In the genomic region with DNA sequence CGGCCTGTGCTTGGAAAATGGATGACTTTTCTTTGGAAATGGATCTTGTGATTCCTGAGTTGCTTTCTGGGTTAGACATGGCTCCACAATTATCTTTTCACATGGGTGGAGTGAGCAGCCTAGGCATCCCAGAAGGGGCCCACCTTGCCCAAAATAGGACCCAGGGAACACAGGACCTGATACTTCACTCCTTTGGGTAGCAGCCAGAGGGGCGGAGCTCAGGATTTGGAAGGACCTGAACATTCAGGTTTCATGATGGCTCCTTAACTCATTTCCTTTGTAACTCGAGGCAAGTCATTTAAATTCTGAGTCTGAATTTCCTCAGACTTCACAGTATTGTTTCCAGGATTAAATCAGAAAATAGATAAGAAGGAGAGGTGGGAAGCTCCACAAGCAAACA, we compare ENCODE assay signal across 21 cellular contexts.
"Had no signal": no experiment of that assay in that cellular context is flagged by ENCODE, and none has a peak within 500 bp of the region (broad histone marks: within the 10 kb centered on the region; RNA-seq: fewer than 3 reads in every experiment).

No MANE protein-coding gene starts in this region.

- H3K4me3 Mint-ChIP-seq: activated CD8-positive, alpha-beta T cell treated with anti-CD3 and anti-CD28 coated beads for 36 hours; activated T-cell treated with anti-CD3 and anti-CD28 coated beads, Interleukin-2, amount 50 U/mL, for 4 hours; dendritic cell treated with granulocyte-macrophage colony-stimulating factor and Interleukin-4, amounts not matched to agents 40 ng/mL and 50 ng/mL, for 4 days; nephron; T-helper 2 cell treated with Interferon-gamma antibody and Interleukin-4, amounts not matched to agents 5 μg/mL and 100 μg/mL, for 36 hours; WTC11 had no signal

- ATAC-seq: activated CD8-positive, alpha-beta T cell treated with anti-CD3 and anti-CD28 coated beads for 36 hours; activated T-cell treated with anti-CD3 and anti-CD28 coated beads, Interleukin-2, amount 50 U/mL, for 4 hours; foreskin keratinocyte; left lobe of liver; stimulated activated naive CD8-positive, alpha-beta T cell treated with anti-CD3 and anti-CD28 coated beads, Interleukin-15, Interleukin-2, amounts not matched to agents 100 U/mL and 50 U/mL, for 24 hours; upper lobe of right lung; WTC11 had no signal

- DNase-seq: activated CD4-positive, alpha-beta T cell treated with anti-CD3 and anti-CD28 coated beads for 4 hours; activated CD8-positive, alpha-beta T cell treated with anti-CD3 and anti-CD28 coated beads for 36 hours; activated naive CD4-positive, alpha-beta T cell treated with anti-CD3 and anti-CD28 coated beads, Interleukin-2, amount 50 U/mL, for 16 hours; activated T-cell treated with anti-CD3 and anti-CD28 coated beads, Interleukin-2, amount 50 U/mL, for 4 hours; aorta; brain microvascular endothelial cell; cerebellar nuclear complex; effector memory CD4-positive, alpha-beta T cell; hippocampal formation; mammary epithelial cell; midbrain; SK-N-SH; stimulated activated naive CD8-positive, alpha-beta T cell treated with anti-CD3 and anti-CD28 coated beads, Interleukin-15, Interleukin-2, amounts not matched to agents 100 U/mL and 50 U/mL, for 24 hours; substantia nigra; upper lobe of right lung had no signal

- H3K27ac Mint-ChIP-seq: activated CD8-positive, alpha-beta T cell treated with anti-CD3 and anti-CD28 coated beads for 36 hours; dendritic cell treated with granulocyte-macrophage colony-stimulating factor and Interleukin-4, amounts not matched to agents 40 ng/mL and 50 ng/mL, for 4 days; nephron; T-helper 2 cell treated with Interferon-gamma antibody and Interleukin-4, amounts not matched to agents 5 μg/mL and 100 μg/mL, for 36 hours; WTC11 had no signal
